ENCODE assay signal across 8 cellular contexts in genomic region chrX:47129879-47130358, GRCh38. TPM values are rescaled to one million over a fixed set of nuclear protein-coding genes. Genes with fewer than 3 reads are reported as not detected.
A peak's percentile ranks its signal among the peaks of the same experiment; 100 is the strongest.
DNase-seq lines count a peak whose midpoint lies in the region; ATAC-seq, FAIRE-seq and TF ChIP-seq lines count a peak whose summit lies in the region.

No MANE protein-coding gene starts in this region.

- H3K79me1 ChIP-seq in H1 (ENCODE audit: low read depth, low read length), result no peaks in the 10 kb centered on the region

- no peaks in the 10 kb centered on the region for H3K23me2 ChIP-seq in H1 (ENCODE audit: low read depth, low read length)

- no peak overlapping the region for H2AFZ ChIP-seq in H1 (ENCODE audit: low read length)
- H2AFZ ChIP-seq in osteoblast (ENCODE audit: low read length), result no peak overlapping the region

- no peak overlapping the region for H2BK15ac ChIP-seq in H1 (ENCODE audit: low read length)

- CTCF ChIA-PET in Caco-2 (lab: Charles Lee), result interaction anchor here (1.5 kb wide), 1 partner anchor 15 kb away, joined by 6 read pairs; the partner anchor contains the start of genes NDUFB11 and RBM10
- CTCF ChIA-PET in H1 (lab: Charles Lee; ENCODE audit: partially characterized antibody), result no interaction called here

- BruUV-seq in Caco-2 (replicated peaks; lab: Mats Ljungman, UMichigan), result TSS peak; percentile 58

- H3K4me1 ChIP-seq in Caco-2, result no peaks in the 10 kb centered on the region
- no peaks in the 10 kb centered on the region for H3K4me1 ChIP-seq in H1 (replicated peaks in 1 of 4; ENCODE audit: control insufficient read depth in 3 of 4, insufficient read depth in 4 of 4, low read length in 3 of 4)
- H3K4me1 ChIP-seq in osteoblast (ENCODE audit: insufficient read depth, low read length), result no peaks in the 10 kb centered on the region

- H2BK12ac ChIP-seq in H1 (ENCODE audit: low read depth, low read length), result no peak overlapping the region

- H2BK20ac ChIP-seq in H1 (ENCODE audit: low read length), result no peak overlapping the region

- no peak overlapping the region for H3K27ac ChIP-seq in H1 (ENCODE audit: low read depth, low read length)
- no peak overlapping the region for H3K27ac ChIP-seq in osteoblast (ENCODE audit: low read depth, low read length)

- no peak overlapping the region for H4K5ac ChIP-seq in H1 (ENCODE audit: insufficient read length, low read depth, low read length)

- no peak overlapping the region for H2BK5ac ChIP-seq in H1 (ENCODE audit: low read depth, low read length)

- ATAC-seq in GM21786 (IDR thresholded peaks at IDR 0.05; ENCODE audit: unreplicated experiment), result no peak

- H3K9me3 Mint-ChIP-seq in Caco-2 (ENCODE audit: unreplicated experiment), result no peaks in the 10 kb centered on the region

- WGBS in H1 (ENCODE audit: extremely low coverage in 1 of 2, insufficient coverage in 1 of 2, insufficient read length in 1 of 2, insufficient replicate concordance in 2 of 2, low coverage in 1 of 2, low lambda C conversion rate in 2 of 2, missing lambda C conversion rate in 1 of 2), 2 experiments, result 47% methylated on average over 6 of the region's 11 CpGs; no CpG with 5 or more reads in 1 of the 2 experiments

- no peaks in the 10 kb centered on the region for H3K9me3 ChIP-seq in Caco-2
- no peaks in the 10 kb centered on the region for H3K9me3 ChIP-seq in H1 (ENCODE audit: insufficient read depth in 2 of 2, low read depth in 1 of 2, low read length in 1 of 2)
- no peaks in the 10 kb centered on the region for H3K9me3 ChIP-seq in osteoblast (ENCODE audit: low read depth, low read length)

- H3K4me3 Mint-ChIP-seq in Caco-2 (ENCODE audit: unreplicated experiment), result peak overlapping the region; percentile 84

- DNase-seq in Caco-2 (no peak), NCI-H2171 treated with DMSO at 0.1 percent for 48 hours (lab: John Stamatoyannopoulos, UW) (peak; percentile 43), H1 (ENCODE audit: low read depth in 1 of 2, low spot score in 2 of 2) (no peak), osteoblast (ENCODE audit: insufficient read length, low spot score, missing footprints) (no peak), C1 segment of cervical spinal cord (lab: John Stamatoyannopoulos, UW) (no peak), NCI-H1105 (lab: John Stamatoyannopoulos, UW) (no peak), GM03348 (ENCODE audit: low spot score) (no peak)

- no peak overlapping the region for H3K14ac ChIP-seq in H1 (ENCODE audit: insufficient read length)

- no peaks in the 10 kb centered on the region for H3K36me3 ChIP-seq in Caco-2 (ENCODE audit: control insufficient read depth, insufficient read depth, low read length)
- no peaks in the 10 kb centered on the region for H3K36me3 ChIP-seq in H1 (ENCODE audit: control insufficient read depth in 2 of 4, insufficient read depth in 4 of 4, low read length in 3 of 4)
- no peaks in the 10 kb centered on the region for H3K36me3 ChIP-seq in osteoblast (ENCODE audit: insufficient read depth, low read length)

- no peak overlapping the region for H2AK5ac ChIP-seq in H1 (ENCODE audit: low read depth, low read length)

- no peaks in the 10 kb centered on the region for H3K4me1 Mint-ChIP-seq in Caco-2 (ENCODE audit: low read depth, unreplicated experiment)

- H3K27me3 Mint-ChIP-seq in Caco-2 (ENCODE audit: insufficient read depth, unreplicated experiment), result no peaks in the 10 kb centered on the region

- POLR2A ChIA-PET in Caco-2 (lab: Charles Lee) (interaction anchor here (1.0 to 1.9 kb wide), 2 partner anchors 15 to 71 kb away, joined by 3 to 12 read pairs; partner anchors contain the start of genes NDUFB11 and RBM10), H1 (lab: Charles Lee; ENCODE audit: partially characterized antibody) (interaction anchor here (0.6 to 4.2 kb wide), 3 partner anchors 10 to 14 kb away, joined by 3 to 28 read pairs (median 4); partner anchors contain the start of genes NDUFB11 and RBM10)

- H3K56ac ChIP-seq in H1 (replicated peaks; ENCODE audit: insufficient read length, low read depth, low read length), result no peak overlapping the region

- no peak for TF ChIP-seq RAD21 in H1 (IDR thresholded peaks at IDR 0.05 in 1 of 2, conservative IDR thresholded peaks at IDR 0.05 in 1 of 2; ENCODE audit: low read depth in 2 of 2, low read length in 2 of 2)

- no peak for FAIRE-seq in H1 (lab: Jason Lieb, UNC)

- H3K18ac ChIP-seq in H1 (ENCODE audit: extremely low read depth, low read length), result no peak overlapping the region

- no peak for TF ChIP-seq CTCF in Caco-2 (IDR thresholded peaks at IDR 0.05; ENCODE audit: insufficient read depth in 1 of 2, low read depth in 1 of 2, low read length in 1 of 2, severe bottlenecking in 1 of 2, unreplicated experiment in 1 of 2)
- no peak for TF ChIP-seq CTCF in H1 (IDR thresholded peaks at IDR 0.05; ENCODE audit: control extremely low read depth in 1 of 3, insufficient read depth in 1 of 3, low read depth in 1 of 3, low read length in 3 of 3)
- TF ChIP-seq CTCF in osteoblast (IDR thresholded peaks at IDR 0.05; ENCODE audit: extremely low read depth, low read depth, low read length), result no peak

- no peak overlapping the region for H4K91ac ChIP-seq in H1 (replicated peaks; ENCODE audit: insufficient read length, low read length)

- no peak overlapping the region for H3K23ac ChIP-seq in H1 (ENCODE audit: insufficient read length)

- no peaks in the 10 kb centered on the region for H3K79me2 ChIP-seq in H1 (ENCODE audit: control insufficient read depth in 1 of 2, insufficient read depth in 2 of 2, low read length in 2 of 2)
- no peaks in the 10 kb centered on the region for H3K79me2 ChIP-seq in osteoblast (ENCODE audit: insufficient read depth, low read length)

- intact Hi-C loops in Caco-2 (cut with micrococcal nuclease; ENCODE audit: unreplicated experiment), result no loop called here

- no peak overlapping the region for H3K4ac ChIP-seq in H1 (replicated peaks; ENCODE audit: insufficient read length, low read depth, low read length)

- peak overlapping the region; percentile 31 for H3K27ac Mint-ChIP-seq in Caco-2 (ENCODE audit: unreplicated experiment)

- H3K9ac ChIP-seq in H1 (replicated peaks in 1 of 4; ENCODE audit: extremely low read depth in 1 of 4, low read depth in 3 of 4, low read length in 3 of 4), result no peak overlapping the region; a peak in 1 of 7 replicates

- no peak overlapping the region for H4K8ac ChIP-seq in H1 (ENCODE audit: extremely low read depth, insufficient read depth, low read length)

- H3K4me3 ChIP-seq in Caco-2 (ENCODE audit: low read depth, low read length), result peak overlapping the region; percentile 59
- peak overlapping the region; percentile 52 to 72 (median 61); a peak in 6 of 8 replicates for H3K4me3 ChIP-seq in H1 (ENCODE audit: extremely low read depth in 1 of 4, insufficient read depth in 2 of 4, low read depth in 3 of 4, low read length in 4 of 4)
- peak overlapping the region; percentile 85 for H3K4me3 ChIP-seq in osteoblast (ENCODE audit: insufficient read depth, low read length)

- TF ChIP-seq EP300 in H1 (IDR thresholded peaks at IDR 0.05; ENCODE audit: borderline replicate concordance in 1 of 2, low read depth in 2 of 2, low read length in 2 of 2), result no peak

- peaks cover 8% of the 10 kb centered on the region for H3K36me3 Mint-ChIP-seq in Caco-2 (ENCODE audit: insufficient read depth, unreplicated experiment)

- no peaks in the 10 kb centered on the region for H4K20me1 ChIP-seq in H1 (replicated peaks in 1 of 2; ENCODE audit: control insufficient read depth in 1 of 2, insufficient read depth in 2 of 2, low read length in 2 of 2)
- H4K20me1 ChIP-seq in osteoblast (ENCODE audit: insufficient read depth, low read length), result no peaks in the 10 kb centered on the region

- H3K27me3 ChIP-seq in Caco-2 (replicated peaks; ENCODE audit: control insufficient read depth, insufficient read depth, low read length), result no peaks in the 10 kb centered on the region
- no peaks in the 10 kb centered on the region for H3K27me3 ChIP-seq in H1 (replicated peaks in 1 of 4; ENCODE audit: control insufficient read depth in 3 of 4, extremely low read depth in 1 of 4, insufficient read depth in 3 of 4, low read length in 3 of 4)
- H3K27me3 ChIP-seq in osteoblast (ENCODE audit: insufficient read depth, low read length), result no peaks in the 10 kb centered on the region

- no peak for TF ChIP-seq POLR2A in H1 (IDR thresholded peaks at IDR 0.05; ENCODE audit: control extremely low read depth in 1 of 2, low read depth in 2 of 2, low read length in 2 of 2)

- H3K4me2 ChIP-seq in H1 (ENCODE audit: insufficient read depth in 1 of 2, low read depth in 2 of 2, low read length in 2 of 2) (peak overlapping the region; percentile 67 to 71), osteoblast (ENCODE audit: insufficient read depth, low read length) (peak overlapping the region; percentile 78)

- H2BK120ac ChIP-seq in H1 (replicated peaks; ENCODE audit: low read depth, low read length), result no peak overlapping the region

RNA-seq across cellular contexts. Expression of gene NDUFB11, which starts 14.6 kb away (rescaled TPM):
- 120 and 129 TPM in 2 replicates for total RNA-seq in Caco-2 (2022)
- 120 and 127 TPM in 2 replicates for total RNA-seq in H1 (2021; fragmentation: NEBNext Ultra II Directional; extraction: Animal tissue kit (Norgen Biotek cat#: 25700))
- 131 and 178 TPM in 2 replicates for polyA plus RNA-seq in H1 (2011; rRNA removed)
- 113 TPM for polyA plus RNA-seq in H1 (2011; cell fraction: cytosol; rRNA removed)
- polyA plus RNA-seq in H1 (2011; cell fraction: nucleus; rRNA removed), result 103 TPM
- polyA plus RNA-seq in H1 (2012, experiment 1 of 2), result 87.9 to 121 TPM (median 120 TPM) in 4 replicates
- polyA plus RNA-seq in H1 (2012, experiment 2 of 2), result 95.2 TPM
- polyA plus RNA-seq in H1 (2013, experiment 1 of 2), result 120 TPM
- polyA plus RNA-seq in H1 (2013, experiment 2 of 2), result 139 TPM
- 56.4 and 66.3 TPM in 2 replicates for polyA minus RNA-seq in H1 (2011; rRNA and poly(A)+ RNA removed)
- 26.3 TPM for polyA minus RNA-seq in H1 (2011; cell fraction: cytosol; rRNA and poly(A)+ RNA removed)
- polyA minus RNA-seq in H1 (2011; cell fraction: nucleus; rRNA and poly(A)+ RNA removed), result 38.8 TPM
- total RNA-seq in osteoblast, result 43.1 and 45.4 TPM in 2 replicates

RNA-seq across cellular contexts. Expression of gene RBM10, which starts 15.1 kb away (rescaled TPM):
- total RNA-seq in Caco-2 (2022) (41.0 and 41.2 TPM in 2 replicates), osteoblast (29.2 and 32.9 TPM in 2 replicates)
- total RNA-seq in H1 (2021; fragmentation: NEBNext Ultra II Directional; extraction: Animal tissue kit (Norgen Biotek cat#: 25700)), result 64.0 and 69.8 TPM in 2 replicates
- 35.7 and 60.8 TPM in 2 replicates for polyA plus RNA-seq in H1 (2011; rRNA removed)
- 42.0 TPM for polyA plus RNA-seq in H1 (2011; cell fraction: cytosol; rRNA removed)
- 83.4 TPM for polyA plus RNA-seq in H1 (2011; cell fraction: nucleus; rRNA removed)
- polyA plus RNA-seq in H1 (2012, experiment 1 of 2), result 34.4 to 65.4 TPM (median 57.5 TPM) in 4 replicates
- 35.6 TPM for polyA plus RNA-seq in H1 (2012, experiment 2 of 2)
- 42.9 TPM for polyA plus RNA-seq in H1 (2013, experiment 1 of 2)
- polyA plus RNA-seq in H1 (2013, experiment 2 of 2), result 41.4 TPM
- 26.5 and 36.4 TPM in 2 replicates for polyA minus RNA-seq in H1 (2011; rRNA and poly(A)+ RNA removed)
- 48.5 TPM for polyA minus RNA-seq in H1 (2011; cell fraction: cytosol; rRNA and poly(A)+ RNA removed)
- polyA minus RNA-seq in H1 (2011; cell fraction: nucleus; rRNA and poly(A)+ RNA removed), result 25.3 TPM

RNA-seq across cellular contexts. Expression of gene RGN, which starts 51.7 kb away (rescaled TPM):
- 32.9 and 36.2 TPM in 2 replicates for total RNA-seq in Caco-2 (2022)
- total RNA-seq in H1 (2021; fragmentation: NEBNext Ultra II Directional; extraction: Animal tissue kit (Norgen Biotek cat#: 25700)), result 3.1 and 4.0 TPM in 2 replicates
- 0.32 and 0.35 TPM in 2 replicates for polyA plus RNA-seq in H1 (2011; rRNA removed)
- 0.59 TPM for polyA plus RNA-seq in H1 (2011; cell fraction: cytosol; rRNA removed)
- 0.27 TPM for polyA plus RNA-seq in H1 (2011; cell fraction: nucleus; rRNA removed)
- polyA plus RNA-seq in H1 (2012, experiment 1 of 2), result 0.52 to 1.9 TPM (median 0.89 TPM) in 4 replicates
- polyA plus RNA-seq in H1 (2012, experiment 2 of 2), result 1.1 TPM
- 4.0 TPM for polyA plus RNA-seq in H1 (2013, experiment 1 of 2)
- 3.1 TPM for polyA plus RNA-seq in H1 (2013, experiment 2 of 2)
- polyA minus RNA-seq in H1 (2011; rRNA and poly(A)+ RNA removed), result 0.28 and 0.29 TPM in 2 replicates
- polyA minus RNA-seq in H1 (2011; cell fraction: cytosol; rRNA and poly(A)+ RNA removed), result not detected
- polyA minus RNA-seq in H1 (2011; cell fraction: nucleus; rRNA and poly(A)+ RNA removed), result 0.60 TPM
- total RNA-seq in osteoblast, result 2.5 and 4.4 TPM in 2 replicates
